In genomic region chr1:183607322-183607980, GRCh38 we compare ENCODE assay signal across 1 cellular context.
TF ChIP-seq lines count a peak whose summit lies in the region.

No MANE protein-coding gene starts in this region.

TF ChIP-seq in IMR-90, 13 proteins besides CTCF, POLR2A, EP300 and RAD21 (continued from another document):
- TF ChIP-seq SMC3 (IDR thresholded peaks at IDR 0.05; ENCODE audit: low read depth, low read length): no peak
- no peak for TF ChIP-seq MXI1 (IDR thresholded peaks at IDR 0.05; ENCODE audit: borderline replicate concordance, low read depth, low read length)
- TF ChIP-seq RFX5 (IDR thresholded peaks at IDR 0.05; ENCODE audit: low read depth, low read length): no peak
- no peak for TF ChIP-seq ELK1 (IDR thresholded peaks at IDR 0.05; ENCODE audit: borderline replicate concordance, low read depth, low read length)
- TF ChIP-seq CEBPB (IDR thresholded peaks at IDR 0.05; ENCODE audit: low read depth, low read length): no peak
- no peak for TF ChIP-seq RCOR1 (IDR thresholded peaks at IDR 0.05; ENCODE audit: insufficient replicate concordance, low read length)
- no peak for TF ChIP-seq FOS (IDR thresholded peaks at IDR 0.05; ENCODE audit: low read depth, low read length)
- no peak for TF ChIP-seq BHLHE40 (IDR thresholded peaks at IDR 0.05; ENCODE audit: low read depth, low read length)
- TF ChIP-seq CHD1 (IDR thresholded peaks at IDR 0.05; ENCODE audit: low read depth, low read length): no peak
- TF ChIP-seq MAFK (IDR thresholded peaks at IDR 0.05; ENCODE audit: low read depth, low read length): no peak
- no peak for TF ChIP-seq MAZ (IDR thresholded peaks at IDR 0.05; ENCODE audit: borderline replicate concordance, low read depth, low read length)
- TF ChIP-seq NFE2L2 (IDR thresholded peaks at IDR 0.05; ENCODE audit: low read depth, low read length): no peak
